ENCODE assay signal across 4 cellular contexts in genomic region chr5:112660359-112660758, GRCh38.
"Had no signal": no experiment of that assay in that cellular context is flagged by ENCODE, and none has a peak within 500 bp of the region (broad histone marks: within the 10 kb centered on the region; RNA-seq: fewer than 3 reads in every experiment).

No MANE protein-coding gene starts in this region.

- H3K4me3 ChIP-seq: K562 had no signal

- H3K27ac ChIP-seq: HL-60, KMS-11 had no signal

- ATAC-seq: HepG2, K562 had no signal
